13 cellular contexts compared by ENCODE assay signal in genomic region chr16:27425961-27426360, GRCh38. TPM values are rescaled to one million over a fixed set of nuclear protein-coding genes. Genes with fewer than 3 reads are reported as not detected.
DNase-seq lines count a peak whose midpoint lies in the region; ATAC-seq and TF ChIP-seq lines count a peak whose summit lies in the region.
"Had no signal": no experiment of that assay in that cellular context is flagged by ENCODE, and none has a peak within 500 bp of the region (broad histone marks: within the 10 kb centered on the region; RNA-seq: fewer than 3 reads in every experiment).

No MANE protein-coding gene starts in this region.

- intact Hi-C loops in activated CD4-positive, alpha-beta T cell treated with anti-CD3 and anti-CD28 coated beads, Interleukin-2, amount 10 ng/mL, durations not matched to agents 24 days and 14 days (cut with micrococcal nuclease) = loop anchor here (1.0 to 2.0 kb wide), 3 partner anchors 9 to 19 kb away; no protein-coding TSS in a partner anchor
- intact Hi-C loops in activated T-helper 2 cell treated with anti-CD3 and anti-CD28 coated beads, Interferon-gamma antibody, Interleukin-2, Interleukin-4, amounts not matched to agents 10 μg/mL and 5 μg/mL and 100 μg/mL, durations not matched to agents 14 hours and 24 hours and 36 hours (cut with micrococcal nuclease) = loop anchor here (2.0 kb wide), 2 partner anchors 17 to 57 kb away; no protein-coding TSS in a partner anchor
- intact Hi-C loops in naive thymus-derived CD4-positive, alpha-beta T cell (cut with micrococcal nuclease) = loop anchor here (1.0 to 2.0 kb wide), 4 partner anchors 19 to 24 kb away; partner anchors contain the start of gene IL21R (in 1 of the 2)
- intact Hi-C loops in stomach (cut with DNase I; ENCODE audit: low total_unique reads) = no loop called here

- peaks cover 10% of the 10 kb centered on the region for H3K9me3 Mint-ChIP-seq in activated CD4-positive, alpha-beta T cell treated with anti-CD3 and anti-CD28 coated beads, Interleukin-2, amount 10 ng/mL, durations not matched to agents 24 days and 14 days
- H3K9me3 Mint-ChIP-seq in activated T-helper 2 cell treated with anti-CD3 and anti-CD28 coated beads, Interferon-gamma antibody, Interleukin-2, Interleukin-4, amounts not matched to agents 10 μg/mL and 5 μg/mL and 100 μg/mL, durations not matched to agents 14 hours and 24 hours and 36 hours = peaks cover 19% of the 10 kb centered on the region
- H3K9me3 Mint-ChIP-seq in naive thymus-derived CD4-positive, alpha-beta T cell = peaks cover 4 to 28% (median 12%) of the 10 kb centered on the region in 11 donors

- TF ChIP-seq CTCF in stomach (IDR thresholded peaks at IDR 0.05) = no peak

- peaks cover 84% of the 10 kb centered on the region for H3K36me3 Mint-ChIP-seq in activated CD4-positive, alpha-beta T cell treated with anti-CD3 and anti-CD28 coated beads, Interleukin-2, amount 10 ng/mL, durations not matched to agents 24 days and 14 days (ENCODE audit: low read depth)
- H3K36me3 Mint-ChIP-seq in activated T-helper 2 cell treated with anti-CD3 and anti-CD28 coated beads, Interferon-gamma antibody, Interleukin-2, Interleukin-4, amounts not matched to agents 10 μg/mL and 5 μg/mL and 100 μg/mL, durations not matched to agents 14 hours and 24 hours and 36 hours (ENCODE audit: low read depth) = peaks cover 87% of the 10 kb centered on the region
- peaks cover 8 to 60% (median 41%) of the 10 kb centered on the region in 5 donors for H3K36me3 Mint-ChIP-seq in naive thymus-derived CD4-positive, alpha-beta T cell

- peak overlapping the region; percentile 22 for H3K27ac ChIP-seq in naive thymus-derived CD4-positive, alpha-beta T cell (ENCODE audit: low read depth, low read length)
- no peak overlapping the region for H3K27ac ChIP-seq in stomach
- H3K27ac ChIP-seq: A549, esophagus squamous epithelium had no signal

- H3K27me3 Mint-ChIP-seq in activated CD4-positive, alpha-beta T cell treated with anti-CD3 and anti-CD28 coated beads, Interleukin-2, amount 10 ng/mL, durations not matched to agents 24 days and 14 days = no peaks in the 10 kb centered on the region
- H3K27me3 Mint-ChIP-seq in activated T-helper 2 cell treated with anti-CD3 and anti-CD28 coated beads, Interferon-gamma antibody, Interleukin-2, Interleukin-4, amounts not matched to agents 10 μg/mL and 5 μg/mL and 100 μg/mL, durations not matched to agents 14 hours and 24 hours and 36 hours (ENCODE audit: low read depth) = no peaks in the 10 kb centered on the region
- H3K27me3 Mint-ChIP-seq in naive thymus-derived CD4-positive, alpha-beta T cell = no peaks in the 10 kb centered on the region

- CTCF ChIA-PET in naive thymus-derived CD4-positive, alpha-beta T cell (lab: Charles Lee) = interaction anchor here (1.1 to 1.3 kb wide), 2 partner anchors 19 to 34 kb away, joined by 3 read pairs; no protein-coding TSS in a partner anchor

- peak; percentile 4 for ATAC-seq in GM18511 (IDR thresholded peaks at IDR 0.05; ENCODE audit: unreplicated experiment)
- no peak for ATAC-seq in naive thymus-derived CD4-positive, alpha-beta T cell

- no peaks in the 10 kb centered on the region for H3K27me3 ChIP-seq in naive thymus-derived CD4-positive, alpha-beta T cell (ENCODE audit: control insufficient read depth in 2 of 2, insufficient read depth in 2 of 2, low read length in 2 of 2)
- H3K27me3 ChIP-seq in stomach = peaks cover 0 to 19% (median 5%) of the 10 kb centered on the region in 3 donors
- H3K27me3 ChIP-seq: brain microvascular endothelial cell had no signal

- TF ChIP-seq EP300 in stomach (IDR thresholded peaks at IDR 0.05) = no peak

- peak overlapping the region; percentile 24 for H3K4me3 Mint-ChIP-seq in activated CD4-positive, alpha-beta T cell treated with anti-CD3 and anti-CD28 coated beads, Interleukin-2, amount 10 ng/mL, durations not matched to agents 24 days and 14 days
- H3K4me3 Mint-ChIP-seq in activated T-helper 2 cell treated with anti-CD3 and anti-CD28 coated beads, Interferon-gamma antibody, Interleukin-2, Interleukin-4, amounts not matched to agents 10 μg/mL and 5 μg/mL and 100 μg/mL, durations not matched to agents 14 hours and 24 hours and 36 hours (ENCODE audit: low read depth) = no peak overlapping the region
- peak overlapping the region; percentile 9 to 70 (median 17) for H3K4me3 Mint-ChIP-seq in naive thymus-derived CD4-positive, alpha-beta T cell
- H3K4me3 Mint-ChIP-seq: H9 had no signal

- H3K4me1 Mint-ChIP-seq in activated CD4-positive, alpha-beta T cell treated with anti-CD3 and anti-CD28 coated beads, Interleukin-2, amount 10 ng/mL, durations not matched to agents 24 days and 14 days = peaks cover 50% of the 10 kb centered on the region
- peaks cover 47% of the 10 kb centered on the region for H3K4me1 Mint-ChIP-seq in activated T-helper 2 cell treated with anti-CD3 and anti-CD28 coated beads, Interferon-gamma antibody, Interleukin-2, Interleukin-4, amounts not matched to agents 10 μg/mL and 5 μg/mL and 100 μg/mL, durations not matched to agents 14 hours and 24 hours and 36 hours (ENCODE audit: low read depth)
- H3K4me1 Mint-ChIP-seq in naive thymus-derived CD4-positive, alpha-beta T cell = peaks cover 24 to 74% (median 59%) of the 10 kb centered on the region in 7 donors

- peaks cover 0 to 15% (median 11%) of the 10 kb centered on the region in 3 experiments for H3K9me3 ChIP-seq in naive thymus-derived CD4-positive, alpha-beta T cell (ENCODE audit: control insufficient read depth in 2 of 3, low read length in 3 of 3)
- peaks cover 0 to 26% (median 19%) of the 10 kb centered on the region in 4 donors for H3K9me3 ChIP-seq in stomach

- 93 to 96% (median 94%) methylated on average over 1 of the region's 1 CpG for WGBS in stomach, 5 donors

- H3K4me1 ChIP-seq in naive thymus-derived CD4-positive, alpha-beta T cell (ENCODE audit: control insufficient read depth in 2 of 2, insufficient read depth in 2 of 2, low read length in 2 of 2) = peaks cover 15 to 21% of the 10 kb centered on the region in 2 donors
- H3K4me1 ChIP-seq in stomach = no peaks in the 10 kb centered on the region

- POLR2A ChIA-PET in naive thymus-derived CD4-positive, alpha-beta T cell (lab: Charles Lee) = no interaction called here

- H3K36me3 ChIP-seq in naive thymus-derived CD4-positive, alpha-beta T cell (ENCODE audit: control insufficient read depth in 2 of 3, insufficient read depth in 3 of 3, low read length in 3 of 3) = peaks cover 2 to 26% (median 11%) of the 10 kb centered on the region in 3 experiments
- H3K36me3 ChIP-seq in stomach = no peaks in the 10 kb centered on the region
- H3K36me3 ChIP-seq: brain microvascular endothelial cell, esophagus squamous epithelium had no signal

- H3K27ac Mint-ChIP-seq in activated CD4-positive, alpha-beta T cell treated with anti-CD3 and anti-CD28 coated beads, Interleukin-2, amount 10 ng/mL, durations not matched to agents 24 days and 14 days = peak overlapping the region; percentile 80
- peak overlapping the region; percentile 76 for H3K27ac Mint-ChIP-seq in activated T-helper 2 cell treated with anti-CD3 and anti-CD28 coated beads, Interferon-gamma antibody, Interleukin-2, Interleukin-4, amounts not matched to agents 10 μg/mL and 5 μg/mL and 100 μg/mL, durations not matched to agents 14 hours and 24 hours and 36 hours
- H3K27ac Mint-ChIP-seq in naive thymus-derived CD4-positive, alpha-beta T cell = peak overlapping the region; percentile 30 to 86 (median 72)

- no peak overlapping the region for H3K4me3 ChIP-seq in naive thymus-derived CD4-positive, alpha-beta T cell (ENCODE audit: low read length)
- no peak overlapping the region for H3K4me3 ChIP-seq in stomach
- H3K4me3 ChIP-seq: A549, esophagus squamous epithelium, smooth muscle cell had no signal

- DNase-seq in activated CD4-positive, alpha-beta T cell treated with anti-CD3 and anti-CD28 coated beads, Interleukin-2, amount 10 ng/mL, durations not matched to agents 24 days and 14 days = peak; percentile 54
- no peak for DNase-seq in activated CD4-positive, alpha-beta T cell treated with anti-CD3 and anti-CD28 coated beads, Interleukin-2, amount 50 U/mL, for 4 hours
- DNase-seq in activated T-helper 2 cell treated with anti-CD3 and anti-CD28 coated beads, Interferon-gamma antibody, Interleukin-2, Interleukin-4, amounts not matched to agents 10 μg/mL and 5 μg/mL and 100 μg/mL, durations not matched to agents 14 hours and 24 hours and 36 hours (ENCODE audit: low spot score) = no peak
- DNase-seq in naive thymus-derived CD4-positive, alpha-beta T cell = no peak
- DNase-seq in DMS 273 treated with DMSO at 0.1 percent for 48 hours (lab: John Stamatoyannopoulos, UW) (no peak), stomach (no peak)
- no peak for DNase-seq in stimulated activated CD4-positive, alpha-beta T cell treated with anti-CD3 and anti-CD28 coated beads, Interleukin-4, amount 100 ng/mL, for 1 hour
- DNase-seq: esophagus squamous epithelium had no signal

- no peak for TF ChIP-seq POLR2A in stomach (IDR thresholded peaks at IDR 0.05)

RNA-seq across cellular contexts. Expression of gene IL21R, which starts 24.0 kb away (rescaled TPM):
- 94.9 and 100 TPM in 2 replicates for total RNA-seq in activated CD4-positive, alpha-beta T cell treated with anti-CD3 and anti-CD28 coated beads, Interleukin-2, amount 10 ng/mL, durations not matched to agents 24 days and 14 days
- 84.2 and 84.5 TPM in 2 replicates for total RNA-seq in activated T-helper 2 cell treated with anti-CD3 and anti-CD28 coated beads, Interferon-gamma antibody, Interleukin-2, Interleukin-4, amounts not matched to agents 10 μg/mL and 5 μg/mL and 100 μg/mL, durations not matched to agents 14 hours and 24 hours and 36 hours
- 10 to 100 TPM; 24.6 to 40.9 (median 31.4) TPM for total RNA-seq in naive thymus-derived CD4-positive, alpha-beta T cell
- polyA plus RNA-seq in naive thymus-derived CD4-positive, alpha-beta T cell = 10 to 100 TPM; 37.1 to 52.1 TPM
- under 1 TPM in 2 of 5 donors, not detected in 3; 0.14 to 0.73 TPM for total RNA-seq in stomach
- under 1 TPM in 2 of 3 donors, not detected in 1; 0.33 to 0.44 TPM for polyA plus RNA-seq in stomach
- total RNA-seq: smooth muscle cell had no signal
- polyA plus RNA-seq: smooth muscle cell had no signal

Comparison
In these comparisons a context has a peak if more than half of its experiments do, and no peak if none do; other contexts are left out.
1. RNA of gene IL21R, which starts 24.0 kb away (total RNA-seq): 94.9 to 100 TPM in activated CD4-positive, alpha-beta T cell treated with anti-CD3 and anti-CD28 coated beads, Interleukin-2, amount 10 ng/mL, durations not matched to agents 24 days and 14 days, 84.2 to 84.5 TPM in activated T-helper 2 cell treated with anti-CD3 and anti-CD28 coated beads, Interferon-gamma antibody, Interleukin-2, Interleukin-4, amounts not matched to agents 10 μg/mL and 5 μg/mL and 100 μg/mL, durations not matched to agents 14 hours and 24 hours and 36 hours and 24.6 to 40.9 TPM in naive thymus-derived CD4-positive, alpha-beta T cell; 0.14 to 0.73 TPM in stomach; every median in the first group is over 10 times any median in the second.
2. Peak in every context shown above with its lines, with median percentiles within 50 percentile points of each other: H3K27ac Mint-ChIP-seq.